Comparison of ENCODE assay signal across 10 cellular contexts in the genomic region with DNA sequence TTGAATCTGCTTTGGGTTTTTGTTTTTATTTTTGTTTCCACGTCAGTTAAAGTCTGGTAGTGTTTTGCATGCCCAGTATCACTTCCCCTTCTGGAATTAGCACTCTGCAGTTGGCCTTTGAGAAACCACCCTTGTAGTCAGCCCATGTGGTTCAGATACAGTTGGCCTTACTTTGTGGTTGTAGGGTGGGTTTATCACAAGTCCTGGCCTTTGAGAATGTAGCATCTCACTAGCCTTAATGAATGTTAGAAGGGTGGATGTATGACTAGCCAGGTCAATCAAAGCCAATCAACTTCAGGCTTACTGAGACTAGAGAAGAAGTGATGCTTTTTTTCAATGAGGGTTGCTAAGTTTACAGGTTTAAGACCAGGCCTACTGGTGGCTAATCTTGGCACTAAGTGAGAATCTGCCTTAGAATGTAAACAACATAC. TPM values are rescaled to one million over a fixed set of nuclear protein-coding genes. Genes with fewer than 3 reads are reported as not detected.
DNase-seq lines count a peak whose midpoint lies in the region; ATAC-seq and TF ChIP-seq lines count a peak whose summit lies in the region.
"Had no signal": no experiment of that assay in that cellular context is flagged by ENCODE, and none has a peak within 500 bp of the region (broad histone marks: within the 10 kb centered on the region; RNA-seq: fewer than 3 reads in every experiment).

No MANE protein-coding gene starts in this region.

- H3K27ac Mint-ChIP-seq in activated CD8-positive, alpha-beta T cell treated with anti-CD3 and anti-CD28 coated beads for 36 hours = peak overlapping the region; percentile 38
- no peak overlapping the region for H3K27ac Mint-ChIP-seq in activated CD8-positive, alpha-beta T cell treated with anti-CD3 and anti-CD28 coated beads, Interleukin-2, amount 10 ng/mL, durations not matched to agents 7 days and 5 days
- H3K27ac Mint-ChIP-seq in stimulated activated effector memory CD8-positive, alpha-beta T cell treated with anti-CD3 and anti-CD28 coated beads, Interleukin-12 subunit alpha, Interleukin-12 subunit beta, amount 100 ng/mL, for 72 hours = peak overlapping the region; percentile 32
- H3K27ac Mint-ChIP-seq: H9 had no signal

- no peak for TF ChIP-seq POLR2A in NB4 (IDR thresholded peaks at IDR 0.05; ENCODE audit: extremely low read depth, insufficient read length)

- no peaks in the 10 kb centered on the region for H3K9me3 Mint-ChIP-seq in activated CD8-positive, alpha-beta T cell treated with anti-CD3 and anti-CD28 coated beads for 36 hours
- H3K9me3 Mint-ChIP-seq in activated CD8-positive, alpha-beta T cell treated with anti-CD3 and anti-CD28 coated beads, Interleukin-2, amount 10 ng/mL, durations not matched to agents 7 days and 5 days (ENCODE audit: insufficient read depth) = no peaks in the 10 kb centered on the region
- no peaks in the 10 kb centered on the region for H3K9me3 Mint-ChIP-seq in stimulated activated effector memory CD8-positive, alpha-beta T cell treated with anti-CD3 and anti-CD28 coated beads, Interleukin-12 subunit alpha, Interleukin-12 subunit beta, amount 100 ng/mL, for 72 hours
- H3K9me3 Mint-ChIP-seq: H9 had no signal

- CTCF ChIA-PET in activated CD8-positive, alpha-beta T cell treated with anti-CD3 and anti-CD28 coated beads for 36 hours (lab: Charles Lee) = no interaction called here
- CTCF ChIA-PET in activated CD8-positive, alpha-beta T cell treated with anti-CD3 and anti-CD28 coated beads, Interleukin-2, amount 10 ng/mL, durations not matched to agents 7 days and 5 days (lab: Charles Lee) = interaction anchor here (2.6 kb wide), 1 partner anchor 9 kb away, joined by 11 read pairs; no protein-coding TSS in a partner anchor

- no peak overlapping the region for H3K4me3 Mint-ChIP-seq in activated CD8-positive, alpha-beta T cell treated with anti-CD3 and anti-CD28 coated beads for 36 hours
- H3K4me3 Mint-ChIP-seq in activated CD8-positive, alpha-beta T cell treated with anti-CD3 and anti-CD28 coated beads, Interleukin-2, amount 10 ng/mL, durations not matched to agents 7 days and 5 days = no peak overlapping the region
- no peak overlapping the region for H3K4me3 Mint-ChIP-seq in stimulated activated effector memory CD8-positive, alpha-beta T cell treated with anti-CD3 and anti-CD28 coated beads, Interleukin-12 subunit alpha, Interleukin-12 subunit beta, amount 100 ng/mL, for 72 hours
- H3K4me3 Mint-ChIP-seq: H9 had no signal

- H3K36me3 ChIP-seq in ascending aorta = peaks cover 5 to 8% of the 10 kb centered on the region in 2 donors

- no peaks in the 10 kb centered on the region for H3K27me3 Mint-ChIP-seq in activated CD8-positive, alpha-beta T cell treated with anti-CD3 and anti-CD28 coated beads for 36 hours
- H3K27me3 Mint-ChIP-seq in activated CD8-positive, alpha-beta T cell treated with anti-CD3 and anti-CD28 coated beads, Interleukin-2, amount 10 ng/mL, durations not matched to agents 7 days and 5 days (ENCODE audit: low read depth) = no peaks in the 10 kb centered on the region

- no peaks in the 10 kb centered on the region for H3K4me1 ChIP-seq in ascending aorta

- POLR2A ChIA-PET in activated CD8-positive, alpha-beta T cell treated with anti-CD3 and anti-CD28 coated beads for 36 hours (lab: Charles Lee) = no interaction called here
- POLR2A ChIA-PET in activated CD8-positive, alpha-beta T cell treated with anti-CD3 and anti-CD28 coated beads, Interleukin-2, amount 10 ng/mL, durations not matched to agents 7 days and 5 days (lab: Charles Lee) = no interaction called here

- intact Hi-C loops in activated CD8-positive, alpha-beta T cell treated with anti-CD3 and anti-CD28 coated beads for 36 hours (cut with micrococcal nuclease) = no loop called here
- intact Hi-C loops in ascending aorta (cut with DNase I) = no loop called here

- H3K4me3 ChIP-seq in NB4 (ENCODE audit: low read depth, low read length) (no peak overlapping the region), ascending aorta (no peak overlapping the region)

- DNase-seq in activated CD8-positive, alpha-beta T cell treated with anti-CD3 and anti-CD28 coated beads for 36 hours = no peak
- DNase-seq in activated CD8-positive, alpha-beta T cell treated with anti-CD3 and anti-CD28 coated beads, Interleukin-2, amount 10 ng/mL, durations not matched to agents 7 days and 5 days = no peak
- DNase-seq in NB4 (ENCODE audit: low read depth) (peak; percentile 62), NCI-H187 treated with DMSO at 0.1 percent for 48 hours (lab: John Stamatoyannopoulos, UW) (no peak), ascending aorta (ENCODE audit: low spot score in 2 of 2) (no peak), DMS 273 treated with DMSO at 0.1 percent for 48 hours (lab: John Stamatoyannopoulos, UW) (no peak)
- no peak for DNase-seq in stimulated activated effector memory CD8-positive, alpha-beta T cell treated with anti-CD3 and anti-CD28 coated beads, Interleukin-12 subunit alpha, Interleukin-12 subunit beta, amount 100 ng/mL, for 72 hours (ENCODE audit: low spot score in 2 of 2)
- DNase-seq: 8988T, H9 had no signal

- TF ChIP-seq CTCF in activated CD8-positive, alpha-beta T cell treated with anti-CD3 and anti-CD28 coated beads for 36 hours (IDR thresholded peaks at IDR 0.05) = no peak
- TF ChIP-seq CTCF in NB4 (IDR thresholded peaks at IDR 0.05; ENCODE audit: low read depth, low read length) (no peak), ascending aorta (IDR thresholded peaks at IDR 0.05) (no peak)

- peaks cover 6% of the 10 kb centered on the region for H3K4me1 Mint-ChIP-seq in activated CD8-positive, alpha-beta T cell treated with anti-CD3 and anti-CD28 coated beads for 36 hours (ENCODE audit: low read depth)
- peaks cover 2% of the 10 kb centered on the region for H3K4me1 Mint-ChIP-seq in activated CD8-positive, alpha-beta T cell treated with anti-CD3 and anti-CD28 coated beads, Interleukin-2, amount 10 ng/mL, durations not matched to agents 7 days and 5 days (ENCODE audit: low read depth)
- peaks cover 6% of the 10 kb centered on the region for H3K4me1 Mint-ChIP-seq in stimulated activated effector memory CD8-positive, alpha-beta T cell treated with anti-CD3 and anti-CD28 coated beads, Interleukin-12 subunit alpha, Interleukin-12 subunit beta, amount 100 ng/mL, for 72 hours
- H3K4me1 Mint-ChIP-seq: H9 had no signal

- ATAC-seq in activated CD8-positive, alpha-beta T cell treated with anti-CD3 and anti-CD28 coated beads for 36 hours = peak; percentile 45
- ATAC-seq in activated CD8-positive, alpha-beta T cell treated with anti-CD3 and anti-CD28 coated beads, Interleukin-2, amount 10 ng/mL, durations not matched to agents 7 days and 5 days = no peak
- ATAC-seq in HG02852 (IDR thresholded peaks at IDR 0.05; ENCODE audit: unreplicated experiment) = peak; percentile 94
- ATAC-seq in stimulated activated effector memory CD8-positive, alpha-beta T cell treated with anti-CD3 and anti-CD28 coated beads, Interleukin-12 subunit alpha, Interleukin-12 subunit beta, amount 100 ng/mL, for 72 hours = peak; percentile 65

- H3K36me3 Mint-ChIP-seq in activated CD8-positive, alpha-beta T cell treated with anti-CD3 and anti-CD28 coated beads for 36 hours (ENCODE audit: low read depth) = peaks cover 10% of the 10 kb centered on the region
- peaks cover 24% of the 10 kb centered on the region for H3K36me3 Mint-ChIP-seq in activated CD8-positive, alpha-beta T cell treated with anti-CD3 and anti-CD28 coated beads, Interleukin-2, amount 10 ng/mL, durations not matched to agents 7 days and 5 days (ENCODE audit: low read depth)
- H3K36me3 Mint-ChIP-seq in stimulated activated effector memory CD8-positive, alpha-beta T cell treated with anti-CD3 and anti-CD28 coated beads, Interleukin-12 subunit alpha, Interleukin-12 subunit beta, amount 100 ng/mL, for 72 hours = peaks cover 36% of the 10 kb centered on the region

- H3K27me3 ChIP-seq in ascending aorta = no peaks in the 10 kb centered on the region

- H3K27ac ChIP-seq in ascending aorta = no peak overlapping the region

- no peaks in the 10 kb centered on the region for H3K9me3 ChIP-seq in ascending aorta

RNA-seq across cellular contexts. Expression of a gene that starts 19.8 kb away (rescaled TPM):
- total RNA-seq in activated CD8-positive, alpha-beta T cell treated with anti-CD3 and anti-CD28 coated beads for 36 hours = 10 to 100 TPM; 23.3 to 28.3 TPM
- 10 to 100 TPM; 27.3 to 30.9 TPM for total RNA-seq in activated CD8-positive, alpha-beta T cell treated with anti-CD3 and anti-CD28 coated beads, Interleukin-2, amount 10 ng/mL, durations not matched to agents 7 days and 5 days
- 4.2 TPM for total RNA-seq in ascending aorta
